In the genomic region with DNA sequence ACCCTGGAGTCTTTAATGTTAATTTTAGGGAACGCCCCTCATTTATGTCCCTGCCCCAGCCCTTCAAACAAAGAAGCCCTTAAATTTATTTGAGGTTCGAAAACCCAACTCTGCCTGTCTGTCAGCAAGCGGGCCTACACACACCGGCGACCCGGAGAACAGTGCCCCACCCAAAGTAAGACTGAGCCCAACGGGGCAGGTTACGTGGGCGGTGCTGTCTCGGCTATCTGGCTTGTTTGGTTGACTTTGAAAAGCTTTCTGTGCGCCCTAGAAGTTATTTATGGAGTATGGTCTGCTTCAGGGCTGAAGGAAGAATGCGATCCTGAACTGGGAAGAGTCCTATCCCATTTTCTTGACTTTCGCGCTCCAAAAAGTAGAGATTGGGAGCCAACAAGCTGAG, we compare ENCODE assay signal across 15 cellular contexts. TPM values are rescaled to one million over a fixed set of nuclear protein-coding genes. Genes with fewer than 3 reads are reported as not detected.
DNase-seq lines count a peak whose midpoint lies in the region; ATAC-seq and TF ChIP-seq lines count a peak whose summit lies in the region.
"Had no signal": no experiment of that assay in that cellular context is flagged by ENCODE, and none has a peak within 500 bp of the region (broad histone marks: within the 10 kb centered on the region; RNA-seq: fewer than 3 reads in every experiment).

No MANE protein-coding gene starts in this region.

- intact Hi-C loops in activated T-helper 1 cell treated with anti-CD3 and anti-CD28 coated beads, Interleukin-12 subunit alpha, Interleukin-12 subunit beta, Interleukin-2, Interleukin-4 antibody, amounts not matched to agents 30 ng/mL and 10 ng/mL and 1 ng/mL, durations not matched to agents 14 hours and 24 hours and 36 hours (cut with micrococcal nuclease), result no loop called here
- intact Hi-C loops in Right ventricle myocardium inferior (cut with DNase I), result no loop called here

- no peaks in the 10 kb centered on the region for H3K36me3 ChIP-seq in BLaER1 treated with 17β-estradiol and CSF1 and Interleukin-3, amounts not matched to agents 10 nM and 100 nM
- H3K36me3 ChIP-seq in iPS-20b (ENCODE audit: insufficient read depth, low read depth, low read length), result no peaks in the 10 kb centered on the region
- H3K36me3 ChIP-seq: esophagus squamous epithelium had no signal

- H3K36me3 Mint-ChIP-seq in activated T-helper 1 cell treated with anti-CD3 and anti-CD28 coated beads, Interleukin-12 subunit alpha, Interleukin-12 subunit beta, Interleukin-2, Interleukin-4 antibody, amounts not matched to agents 30 ng/mL and 10 ng/mL and 1 ng/mL, durations not matched to agents 14 hours and 24 hours and 36 hours (ENCODE audit: low read depth), result peaks cover 4% of the 10 kb centered on the region

- DNase-seq in G401 (ENCODE audit: low spot score) (peak; percentile 47), GF-D8 (lab: John Stamatoyannopoulos, UW) (no peak), Right ventricle myocardium inferior (ENCODE audit: missing footprints) (no peak), RWPE1 (ENCODE audit: low spot score) (no peak)
- DNase-seq in activated T-helper 1 cell treated with anti-CD3 and anti-CD28 coated beads, Interleukin-12 subunit alpha, Interleukin-12 subunit beta, Interleukin-2, Interleukin-4 antibody, amounts not matched to agents 30 ng/mL and 10 ng/mL and 1 ng/mL, durations not matched to agents 14 hours and 24 hours and 36 hours (ENCODE audit: low spot score), result no peak
- DNase-seq: esophagus squamous epithelium, hippocampal formation, NCI-H446 had no signal

- no peak overlapping the region for H3K27ac Mint-ChIP-seq in activated T-helper 1 cell treated with anti-CD3 and anti-CD28 coated beads, Interleukin-12 subunit alpha, Interleukin-12 subunit beta, Interleukin-2, Interleukin-4 antibody, amounts not matched to agents 30 ng/mL and 10 ng/mL and 1 ng/mL, durations not matched to agents 14 hours and 24 hours and 36 hours
- H3K27ac Mint-ChIP-seq: activated B cell treated with CpG ODN at 0.5 μM for 24 hours; CD4-positive, alpha-beta T cell; naive thymus-derived CD8-positive, alpha-beta T cell had no signal

- POLR2A ChIA-PET in RWPE1 (lab: Yijun Ruan, JAX; ENCODE audit: low non-redundant PET), result interaction anchor here (0.6 kb wide), 1 partner anchor 569 kb away, joined by 3 read pairs; no protein-coding TSS in a partner anchor

- H3K4me3 ChIP-seq in BLaER1 treated with 17β-estradiol and CSF1 and Interleukin-3, amounts not matched to agents 10 nM and 100 nM, result peak overlapping the region in 4 of 10 experiments; percentile 60 to 71 (median 64); a peak in 3 of 20 replicates
- H3K4me3 ChIP-seq in iPS-20b (ENCODE audit: low read length), result peak overlapping the region; percentile 79

- H3K9me3 Mint-ChIP-seq in activated T-helper 1 cell treated with anti-CD3 and anti-CD28 coated beads, Interleukin-12 subunit alpha, Interleukin-12 subunit beta, Interleukin-2, Interleukin-4 antibody, amounts not matched to agents 30 ng/mL and 10 ng/mL and 1 ng/mL, durations not matched to agents 14 hours and 24 hours and 36 hours, result peaks cover 5% of the 10 kb centered on the region
- H3K9me3 Mint-ChIP-seq: activated B cell treated with CpG ODN at 0.5 μM for 24 hours had no signal

- in situ Hi-C loops in G401 (cut with HindIII; ENCODE audit: low sequenced_read_pairs), result no loop called here

- peak overlapping the region; percentile 22 for H3K4me3 Mint-ChIP-seq in activated T-helper 1 cell treated with anti-CD3 and anti-CD28 coated beads, Interleukin-12 subunit alpha, Interleukin-12 subunit beta, Interleukin-2, Interleukin-4 antibody, amounts not matched to agents 30 ng/mL and 10 ng/mL and 1 ng/mL, durations not matched to agents 14 hours and 24 hours and 36 hours
- H3K4me3 Mint-ChIP-seq: activated B cell treated with CpG ODN at 0.5 μM for 24 hours had no signal

- no peak for TF ChIP-seq CTCF in RWPE1 (conservative IDR thresholded peaks at IDR 0.05; ENCODE audit: low read depth)

- peaks cover 8% of the 10 kb centered on the region for H3K4me1 Mint-ChIP-seq in activated T-helper 1 cell treated with anti-CD3 and anti-CD28 coated beads, Interleukin-12 subunit alpha, Interleukin-12 subunit beta, Interleukin-2, Interleukin-4 antibody, amounts not matched to agents 30 ng/mL and 10 ng/mL and 1 ng/mL, durations not matched to agents 14 hours and 24 hours and 36 hours (ENCODE audit: low read depth)

- H3K27me3 Mint-ChIP-seq in activated T-helper 1 cell treated with anti-CD3 and anti-CD28 coated beads, Interleukin-12 subunit alpha, Interleukin-12 subunit beta, Interleukin-2, Interleukin-4 antibody, amounts not matched to agents 30 ng/mL and 10 ng/mL and 1 ng/mL, durations not matched to agents 14 hours and 24 hours and 36 hours (ENCODE audit: insufficient read depth), result peaks cover 52% of the 10 kb centered on the region

- H3K27ac ChIP-seq in BLaER1 treated with 17β-estradiol and CSF1 and Interleukin-3, amounts not matched to agents 10 nM and 100 nM, result no peak overlapping the region
- H3K27ac ChIP-seq in iPS-20b (ENCODE audit: low read length) (no peak overlapping the region), RWPE1 (no peak overlapping the region)
- H3K27ac ChIP-seq: esophagus squamous epithelium had no signal

- ATAC-seq in Right ventricle myocardium inferior, result no peak
- ATAC-seq: naive thymus-derived CD8-positive, alpha-beta T cell; Panc1 had no signal

- peaks cover 19 to 32% (median 21%) of the 10 kb centered on the region in 10 experiments for H3K4me1 ChIP-seq in BLaER1 treated with 17β-estradiol and CSF1 and Interleukin-3, amounts not matched to agents 10 nM and 100 nM
- peaks cover 8% of the 10 kb centered on the region for H3K4me1 ChIP-seq in iPS-20b (ENCODE audit: insufficient read depth, low read length)

- CTCF ChIA-PET in RWPE1 (lab: Yijun Ruan, JAX), result interaction anchor here (0.6 to 1.0 kb wide), 3 partner anchors 34 to 373 kb away, joined by 3 to 5 read pairs (median 4); partner anchors contain the start of gene CNNM2

- H3K27me3 ChIP-seq in BLaER1 treated with 17β-estradiol and CSF1 and Interleukin-3, amounts not matched to agents 10 nM and 100 nM, result peaks cover 47 to 64% (median 54%) of the 10 kb centered on the region in 11 experiments
- H3K27me3 ChIP-seq in iPS-20b (ENCODE audit: insufficient read depth, low read length), result peaks cover 69% of the 10 kb centered on the region

- H3K4me2 ChIP-seq in BLaER1 treated with 17β-estradiol and CSF1 and Interleukin-3, amounts not matched to agents 10 nM and 100 nM, result peak overlapping the region in 9 of 11 experiments; percentile 95 to 99 (median 97); a peak in 15 of 22 replicates

- peaks cover 0 to 31% (median 14%) of the 10 kb centered on the region in 11 experiments; a peak in 11 of 22 replicates for H4K20me1 ChIP-seq in BLaER1 treated with 17β-estradiol and CSF1 and Interleukin-3, amounts not matched to agents 10 nM and 100 nM

- H3K9me3 ChIP-seq in BLaER1 treated with 17β-estradiol and CSF1 and Interleukin-3, amounts not matched to agents 10 nM and 100 nM (replicated peaks in 1 of 11), result peaks cover 7 to 19% (median 14%) of the 10 kb centered on the region in 11 experiments
- no peaks in the 10 kb centered on the region for H3K9me3 ChIP-seq in iPS-20b (ENCODE audit: insufficient read depth, low read depth, low read length)
- H3K9me3 ChIP-seq: esophagus squamous epithelium had no signal

- H3K9ac ChIP-seq in BLaER1 treated with 17β-estradiol and CSF1 and Interleukin-3, amounts not matched to agents 10 nM and 100 nM, result no peak overlapping the region
- no peak overlapping the region for H3K9ac ChIP-seq in iPS-20b (ENCODE audit: low read depth, low read length)

RNA-seq across cellular contexts. Expression of gene INA, which starts 1.5 kb away (rescaled TPM):
- 26.6 and 41.8 TPM in 2 replicates for total RNA-seq in G401 (2014; rRNA removed; shearing (Covaris generic))
- 1.5 TPM in 2 replicates for total RNA-seq in activated T-helper 1 cell treated with anti-CD3 and anti-CD28 coated beads, Interleukin-12 subunit alpha, Interleukin-12 subunit beta, Interleukin-2, Interleukin-4 antibody, amounts not matched to agents 30 ng/mL and 10 ng/mL and 1 ng/mL, durations not matched to agents 14 hours and 24 hours and 36 hours
- total RNA-seq in Right ventricle myocardium inferior, result not detected
- total RNA-seq: activated B cell treated with CpG ODN at 0.5 μM for 24 hours; CD4-positive, alpha-beta T cell; naive thymus-derived CD8-positive, alpha-beta T cell had no signal

RNA-seq across cellular contexts. Expression of gene RPEL1, which starts 32.7 kb away (rescaled TPM):
- total RNA-seq in G401 (2014; rRNA removed; shearing (Covaris generic)), result 0.03 and 0.06 TPM in 2 replicates
- not detected in 2 replicates for total RNA-seq in activated T-helper 1 cell treated with anti-CD3 and anti-CD28 coated beads, Interleukin-12 subunit alpha, Interleukin-12 subunit beta, Interleukin-2, Interleukin-4 antibody, amounts not matched to agents 30 ng/mL and 10 ng/mL and 1 ng/mL, durations not matched to agents 14 hours and 24 hours and 36 hours
- total RNA-seq in Right ventricle myocardium inferior, result not detected
- total RNA-seq: activated B cell treated with CpG ODN at 0.5 μM for 24 hours; CD4-positive, alpha-beta T cell; esophagus squamous epithelium; lower leg skin; naive thymus-derived CD8-positive, alpha-beta T cell had no signal

Comparison
In these comparisons a context has a peak if more than half of its experiments do, and no peak if none do; other contexts are left out.
1. RNA of gene INA, which starts 1.5 kb away (total RNA-seq): 26.6 to 41.8 TPM in G401; 1.5 TPM in activated T-helper 1 cell treated with anti-CD3 and anti-CD28 coated beads, Interleukin-12 subunit alpha, Interleukin-12 subunit beta, Interleukin-2, Interleukin-4 antibody, amounts not matched to agents 30 ng/mL and 10 ng/mL and 1 ng/mL, durations not matched to agents 14 hours and 24 hours and 36 hours and not detected in Right ventricle myocardium inferior (single experiment); every median in the first group is over 10 times any median in the second.